8 cellular contexts compared by ENCODE assay signal in genomic region chrX:102599084-102599949, GRCh38. TPM values are rescaled to one million over a fixed set of nuclear protein-coding genes. Genes with fewer than 3 reads are reported as not detected.
DNase-seq lines count a peak whose midpoint lies in the region; FAIRE-seq and TF ChIP-seq lines count a peak whose summit lies in the region.

ARMCX5 (plus strand) TSS chrX:102599515; CDS start chrX:102602142, 2,627 bp downstream.

- peak within 1 kb of the TSS; percentile 99 for H3K4me3 Mint-ChIP-seq in neural progenitor cell

- FAIRE-seq in frontal cortex (lab: Jason Lieb, UNC): no peak

- H4K20me1 ChIP-seq in neural progenitor cell (ENCODE audit: low read depth): peaks cover 3% of the 10 kb centered on the region

- peaks cover 20% of the 10 kb centered on the region for H3K36me3 Mint-ChIP-seq in neural progenitor cell

- H3K4me1 Mint-ChIP-seq in neural progenitor cell: peaks cover 14% of the 10 kb centered on the region

- H3K9me3 Mint-ChIP-seq in neural progenitor cell: peaks cover 15% of the 10 kb centered on the region

- H3K27me3 ChIP-seq in neural progenitor cell: no peaks in the 10 kb centered on the region

- H3K27ac Mint-ChIP-seq in neural progenitor cell: peak within 1 kb of the TSS; percentile 94

- H3K4me2 ChIP-seq in neural progenitor cell: peak within 1 kb of the TSS; percentile 81

- peak; percentile 26 for TF ChIP-seq CTCF in neural progenitor cell (IDR thresholded peaks at IDR 0.05)

- peak; percentile 45; the same call in 1 of the 2 replicates for TF ChIP-seq POLR2A in Raji (IDR thresholded peaks at IDR 0.05; ENCODE audit: insufficient read depth, low read depth, low read length)

- no peaks in the 10 kb centered on the region for H3F3A ChIP-seq in neural progenitor cell (ENCODE audit: low read depth)

- H3K4me3 ChIP-seq in neural progenitor cell: peak within 1 kb of the TSS; percentile 81

- no peak within 1 kb of the TSS for H3K27ac ChIP-seq in neural progenitor cell

- H2AFZ ChIP-seq in neural progenitor cell (replicated peaks): peak within 1 kb of the TSS; percentile 90

- H3K9ac ChIP-seq in neural progenitor cell: peak within 1 kb of the TSS; percentile 64

- H3K27me3 Mint-ChIP-seq in neural progenitor cell (ENCODE audit: insufficient read depth, low read depth): no peaks in the 10 kb centered on the region

- DNase-seq in EH (ENCODE audit: low read depth) (peak; percentile 82), GOT3 (lab: John Stamatoyannopoulos, UW) (peak; percentile 12), LoVo (ENCODE audit: low spot score) (peak; percentile 85), frontal cortex (ENCODE audit: low spot score in 2 of 2) (peak in 1 of 2 donors; percentile 6), neural progenitor cell (ENCODE audit: low spot score) (peak; percentile 89), stromal cell of bone marrow (ENCODE audit: low read depth) (peak; percentile 73)
- peak; percentile 40 for DNase-seq in activated gamma-delta T cell treated with anti-CD3 and anti-CD28 coated beads, Interleukin-2, amount 50 U/mL, for 16 hours (ENCODE audit: low read depth)

- no peaks in the 10 kb centered on the region for H3K4me1 ChIP-seq in neural progenitor cell

- no peaks in the 10 kb centered on the region for H3K9me3 ChIP-seq in neural progenitor cell (ENCODE audit: low read depth)

- peaks cover 27% of the 10 kb centered on the region for H3K79me2 ChIP-seq in neural progenitor cell (ENCODE audit: low read depth)

- H3K36me3 ChIP-seq in neural progenitor cell: no peaks in the 10 kb centered on the region

RNA-seq across cellular contexts. Expression of gene ARMCX5, which starts in this region (rescaled TPM):
- total RNA-seq in frontal cortex: 42.8 TPM
- 26.8 and 33.8 TPM in 2 replicates for total RNA-seq in neural progenitor cell (ENCODE audit: low replicate concordance)
